ENCODE assay signal across 8 cellular contexts in the genomic region with DNA sequence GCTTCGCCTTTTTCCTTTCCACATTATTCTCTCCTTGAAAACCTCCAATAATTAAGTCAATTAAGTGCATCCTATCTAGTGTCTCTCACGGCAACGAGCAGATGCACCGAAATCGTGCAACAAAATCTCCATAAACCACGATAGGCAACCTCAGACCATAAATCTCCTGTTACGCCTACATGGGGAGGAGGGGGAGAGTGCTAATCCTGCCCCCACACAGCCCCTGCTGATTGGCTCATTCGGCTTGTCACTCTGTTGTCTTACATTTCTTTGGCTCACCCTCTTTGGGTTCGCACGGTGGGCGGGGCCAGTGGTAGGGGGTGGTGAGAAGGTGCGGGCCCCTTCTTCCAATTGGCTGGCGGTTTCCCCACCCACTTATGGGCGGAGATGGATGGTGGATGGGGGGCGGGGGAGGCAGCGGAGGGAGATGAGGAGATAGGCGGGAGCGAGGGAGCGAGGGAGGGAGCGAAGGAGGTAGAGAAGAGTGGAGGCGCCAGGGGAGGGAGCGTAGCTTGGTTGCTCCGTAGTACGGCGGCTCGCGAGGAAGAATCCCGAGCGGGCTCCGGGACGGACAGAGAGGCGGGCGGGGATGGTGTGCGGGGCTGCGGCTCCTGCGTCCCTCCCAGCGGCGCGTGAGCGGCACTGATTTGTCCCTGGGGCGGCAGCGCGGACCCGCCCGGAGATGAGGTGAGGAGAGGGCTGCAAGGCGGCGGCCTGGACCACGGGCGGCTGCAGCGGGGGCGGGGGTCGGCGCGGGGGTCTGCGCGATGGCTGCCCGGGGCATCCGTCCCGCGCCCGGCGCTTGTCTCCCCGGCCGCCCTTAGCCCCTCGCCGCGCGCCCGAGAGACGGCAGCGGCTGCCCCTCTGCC. TPM values are rescaled to one million over a fixed set of nuclear protein-coding genes. Genes with fewer than 3 reads are reported as not detected.
DNase-seq lines count a peak whose midpoint lies in the region; ATAC-seq and TF ChIP-seq lines count a peak whose summit lies in the region.

Gene ITSN1, plus strand, starts transcription at position 475 of the 869 bp plus-strand sequence. CDS start 76,328 bp downstream, outside the sequence.

- peak within 1 kb of the TSS; percentile 78 for H3K9ac ChIP-seq in smooth muscle cell (ENCODE audit: low read depth)

- H3K4me3 ChIP-seq in smooth muscle cell = peak within 1 kb of the TSS; percentile 74

- peak within 1 kb of the TSS; percentile 95 for H2AFZ ChIP-seq in smooth muscle cell (ENCODE audit: low read depth)

- CTCF ChIA-PET in activated B cell treated with CpG ODN at 0.5 μM for 24 hours (lab: Charles Lee) = no interaction called here

- H3K4me3 Mint-ChIP-seq in activated B cell treated with CpG ODN at 0.5 μM for 24 hours = peak within 1 kb of the TSS; percentile 98

- peaks cover 18% of the 10 kb centered on the region for H3K4me1 ChIP-seq in smooth muscle cell (ENCODE audit: low read depth)

- H3K9me3 Mint-ChIP-seq in activated B cell treated with CpG ODN at 0.5 μM for 24 hours = no peaks in the 10 kb centered on the region

- H3K4me2 ChIP-seq in smooth muscle cell = peak within 1 kb of the TSS; percentile 91

- in situ Hi-C loops in ACHN (cut with HindIII; ENCODE audit: low pct_ligation_motif_present, low pct_unique_long_range_greater_than_20kb, low sequenced_read_pairs) = no loop called here

- no peaks in the 10 kb centered on the region for H3K27me3 ChIP-seq in smooth muscle cell (ENCODE audit: low read depth)

- peaks cover 5% of the 10 kb centered on the region for H3F3A ChIP-seq in smooth muscle cell (ENCODE audit: low read depth)

- no peaks in the 10 kb centered on the region for H3K36me3 ChIP-seq in smooth muscle cell (ENCODE audit: low read depth)

- no peak for TF ChIP-seq CTCF in activated B cell treated with CpG ODN at 0.5 μM for 24 hours (IDR thresholded peaks at IDR 0.05)
- TF ChIP-seq CTCF in smooth muscle cell (IDR thresholded peaks at IDR 0.05; ENCODE audit: borderline replicate concordance, insufficient read depth, poor library complexity, severe bottlenecking) = no peak

- 2% methylated on average over 50 of the region's 71 CpGs for WGBS in smooth muscle cell (ENCODE audit: low lambda C conversion rate)

- H3K27ac Mint-ChIP-seq in activated B cell treated with CpG ODN at 0.5 μM for 24 hours = peak within 1 kb of the TSS; percentile 99

- H3K9me3 ChIP-seq in smooth muscle cell (replicated peaks; ENCODE audit: low read depth) = no peaks in the 10 kb centered on the region

- H3K27ac ChIP-seq in caudate nucleus (ENCODE audit: low read depth, low read length) (peak within 1 kb of the TSS; percentile 100), smooth muscle cell (ENCODE audit: low read depth) (peak within 1 kb of the TSS; percentile 86)

- POLR2A ChIA-PET in activated B cell treated with CpG ODN at 0.5 μM for 24 hours (lab: Charles Lee) = interaction anchor here (1.0 to 1.4 kb wide), 2 partner anchors 53 to 99 kb away, joined by 4 to 5 read pairs; partner anchors contain the start of gene SON

- peaks cover 14% of the 10 kb centered on the region for H3K27me3 Mint-ChIP-seq in activated B cell treated with CpG ODN at 0.5 μM for 24 hours

- H3K4me1 Mint-ChIP-seq in activated B cell treated with CpG ODN at 0.5 μM for 24 hours = peaks cover 18% of the 10 kb centered on the region

- H4K20me1 ChIP-seq in smooth muscle cell (ENCODE audit: low read depth) = peaks cover 57% of the 10 kb centered on the region

- peaks cover 83% of the 10 kb centered on the region for H3K79me2 ChIP-seq in smooth muscle cell (ENCODE audit: low read depth)

- DNase-seq in ACHN (peak; percentile 97), NCI-H2227 treated with DMSO at 0.1 percent for 48 hours (lab: John Stamatoyannopoulos, UW) (peak; percentile 99), activated B cell treated with CpG ODN at 0.5 μM for 24 hours (peak; percentile 96), caudate nucleus (lab: John Stamatoyannopoulos, UW) (peak; percentile 97 to 100 (median 100)), iPS-NIHi7 (ENCODE audit: extremely low spot score) (peak; percentile 94), smooth muscle cell (lab: John Stamatoyannopoulos, UW; ENCODE audit: unreplicated experiment) (peak; percentile 97)

- peaks cover 9% of the 10 kb centered on the region for H3K36me3 Mint-ChIP-seq in activated B cell treated with CpG ODN at 0.5 μM for 24 hours (ENCODE audit: low read depth)

- intact Hi-C loops in activated B cell treated with CpG ODN at 0.5 μM for 24 hours (cut with micrococcal nuclease) = loop anchor here (1.0 to 5.0 kb wide), 9 partner anchors 320 to 1985 kb away; partner anchors contain the start of genes CFAP298, IFNAR1, IL10RB and MIS18A

- ATAC-seq in GM18873 (IDR thresholded peaks at IDR 0.05; ENCODE audit: low FRiP score, unreplicated experiment) (peak; percentile 80), HG03175 (IDR thresholded peaks at IDR 0.05; ENCODE audit: unreplicated experiment) (peak; percentile 87), activated B cell treated with CpG ODN at 0.5 μM for 24 hours (ENCODE audit: low read depth) (peak; percentile 88)

RNA-seq across cellular contexts. Expression of gene ITSN1, which starts in this region (rescaled TPM):
- total RNA-seq in activated B cell treated with CpG ODN at 0.5 μM for 24 hours = 1.3 and 2.9 TPM in 2 replicates
- total RNA-seq in smooth muscle cell = 39.8 and 76.5 TPM in 2 replicates
- 36.4 and 41.8 TPM in 2 replicates for polyA plus RNA-seq in smooth muscle cell

Comparison
In these comparisons a context has a peak if more than half of its experiments do, and no peak if none do; other contexts are left out.
1. Peak in every context shown above with its lines: DNase-seq, ATAC-seq, H3K4me3 ChIP-seq and H3K27ac ChIP-seq.
2. RNA of gene ITSN1 (total RNA-seq): 39.8 to 76.5 TPM in smooth muscle cell; 1.3 to 2.9 TPM in activated B cell treated with CpG ODN at 0.5 μM for 24 hours; every median in the first group is over 10 times any median in the second.